20 cellular contexts compared by ENCODE assay signal in genomic region chr17:55063857-55064485, GRCh38.
DNase-seq lines count a peak whose midpoint lies in the region; ATAC-seq, FAIRE-seq and TF ChIP-seq lines count a peak whose summit lies in the region.
"Had no signal": no experiment of that assay in that cellular context is flagged by ENCODE, and none has a peak within 500 bp of the region (broad histone marks: within the 10 kb centered on the region; RNA-seq: fewer than 3 reads in every experiment).

No MANE protein-coding gene starts in this region.

- 93% methylated on average over 1 of the region's 1 CpG for WGBS in A549 (ENCODE audit: missing lambda C conversion rate)

- no peaks in the 10 kb centered on the region for H3K36me3 ChIP-seq in Karpas-422 (ENCODE audit: insufficient read depth, low read length)

- peaks cover 8% of the 10 kb centered on the region; the same call in 2 of the 3 replicates for H3K4me1 ChIP-seq in A549
- H3K4me1 ChIP-seq in Karpas-422 (ENCODE audit: low read length), result no peaks in the 10 kb centered on the region

- FAIRE-seq in A549 (lab: Jason Lieb, UNC), result peak; percentile 7

- no peak for DNase-seq in A549 (ENCODE audit: low read depth in 1 of 2, low spot score in 1 of 2)
- DNase-seq in Jurkat, Clone E6-1 (ENCODE audit: low read depth, low spot score), result peak; percentile 12
- peak; percentile 12 for DNase-seq in T-helper 22 cell (ENCODE audit: low read depth)
- peak; percentile 15 for DNase-seq in central memory CD4-positive, alpha-beta T cell
- DNase-seq in KG1 (lab: John Stamatoyannopoulos, UW), result no peak
- DNase-seq in Karpas-422, result no peak
- no peak for DNase-seq in NK-92 (lab: John Stamatoyannopoulos, UW; ENCODE audit: unreplicated experiment)
- DNase-seq: GDM1; HFFc6; NCI-H1092; NCI-H1436; NCI-H187 treated with DMSO at 0.1 percent for 48 hours; NCI-H2107; NCI-H748 treated with DMSO at 0.1 percent for 48 hours; NK-92 treated with Interleukin-12 subunit alpha and Interleukin-12 subunit beta, amount 100 ng/mL, for 24 hours; Right ventricle myocardium superior; T-helper 2 cell had no signal

- H3K9me3 ChIP-seq in A549 (no peaks in the 10 kb centered on the region), Karpas-422 (ENCODE audit: low read length) (no peaks in the 10 kb centered on the region)

- TF ChIP-seq POLR2A in A549 (IDR thresholded peaks at IDR 0.05; ENCODE audit: low read length), result no peak

- H3K4me2 ChIP-seq in A549 (no peak overlapping the region), Karpas-422 (ENCODE audit: low read depth, low read length, poor library complexity, severe bottlenecking) (no peak overlapping the region)

- H3K4me3 ChIP-seq in A549 (no peak overlapping the region), Karpas-422 (ENCODE audit: low read length) (no peak overlapping the region)
- no peak overlapping the region for H3K4me3 ChIP-seq in Jurkat, Clone E6-1 (ENCODE audit: low read length)

- no peak for TF ChIP-seq RAD21 in A549 (conservative IDR thresholded peaks at IDR 0.05 in 1 of 2, IDR thresholded peaks at IDR 0.05 in 1 of 2)

- POLR2A ChIA-PET in A549 (lab: Yijun Ruan, JAX), result no interaction called here

- no peaks in the 10 kb centered on the region for H3K9me2 ChIP-seq in Karpas-422 (replicated peaks; ENCODE audit: insufficient read depth, low read length)

- no peaks in the 10 kb centered on the region for H3K27me3 ChIP-seq in Karpas-422 (ENCODE audit: low read length)

- H2AFZ ChIP-seq in Karpas-422 (ENCODE audit: low read length), result no peak overlapping the region

- H4K20me1 ChIP-seq in Karpas-422 (ENCODE audit: insufficient read depth, low read depth, low read length), result no peaks in the 10 kb centered on the region

- ATAC-seq in A549 (no peak), GM18867 (IDR thresholded peaks at IDR 0.05; ENCODE audit: unreplicated experiment) (no peak)

- H3K79me2 ChIP-seq in Karpas-422 (ENCODE audit: low read length), result no peaks in the 10 kb centered on the region

- no peak for TF ChIP-seq CTCF in A549 (IDR thresholded peaks at IDR 0.05)

- TF ChIP-seq EP300 in A549 (IDR thresholded peaks at IDR 0.05), result no peak

- H3K27ac ChIP-seq in A549 (no peak overlapping the region), Karpas-422 (ENCODE audit: low read length) (no peak overlapping the region)
- H3K27ac ChIP-seq: C4-2B, HL-60 had no signal

- H3K9ac ChIP-seq in Karpas-422 (ENCODE audit: low read length), result no peak overlapping the region

- CTCF ChIA-PET in A549 (lab: Yijun Ruan, JAX), result interaction anchor here (0.8 to 1.2 kb wide), 2 partner anchors 18 to 462 kb away, joined by 3 to 4 read pairs; no protein-coding TSS in a partner anchor

TF ChIP-seq in A549, 52 proteins besides CTCF, POLR2A, EP300 and RAD21:
- TF ChIP-seq NPAS2 (CRISPR knock-in tag; IDR thresholded peaks at IDR 0.05; ENCODE audit: borderline replicate concordance) (no peak), HDAC2 (IDR thresholded peaks at IDR 0.05) (no peak), HOXB13 (CRISPR knock-in tag; IDR thresholded peaks at IDR 0.05; ENCODE audit: low read depth) (no peak), HES2 (IDR thresholded peaks at IDR 0.05) (no peak), JUN (IDR thresholded peaks at IDR 0.05) (no peak)

Comparison
In these comparisons a context has a peak if more than half of its experiments do, and no peak if none do; other contexts are left out.
1. DNase-seq: peak in Jurkat, Clone E6-1 (single experiment), T-helper 22 cell (single experiment) and central memory CD4-positive, alpha-beta T cell (single experiment); none in A549 (0 of 2), KG1 (single experiment), Karpas-422 (single experiment) and NK-92 (single experiment).